Comparison of ENCODE assay signal across 13 cellular contexts in genomic region chr9:22005700-22006605, GRCh38. TPM values are rescaled to one million over a fixed set of nuclear protein-coding genes. Genes with fewer than 3 reads are reported as not detected.
DNase-seq lines count a peak whose midpoint lies in the region; ATAC-seq and TF ChIP-seq lines count a peak whose summit lies in the region.
"Had no signal": no experiment of that assay in that cellular context is flagged by ENCODE, and none has a peak within 500 bp of the region (broad histone marks: within the 10 kb centered on the region; RNA-seq: fewer than 3 reads in every experiment).

No MANE protein-coding gene starts in this region.

- no peak overlapping the region for H3K27ac ChIP-seq in body of pancreas
- H3K27ac ChIP-seq: ascending aorta had no signal

- intact Hi-C loops in activated B cell treated with CpG ODN at 0.5 μM for 24 hours (cut with micrococcal nuclease) (loop anchor here (1.0 to 10.0 kb wide), 3 partner anchors 37 to 449 kb away; no protein-coding TSS in a partner anchor), body of pancreas (cut with DNase I) (no loop called here)

- peaks cover 34% of the 10 kb centered on the region for H3K4me1 Mint-ChIP-seq in activated B cell treated with CpG ODN at 0.5 μM for 24 hours

- no peaks in the 10 kb centered on the region for H3K36me3 Mint-ChIP-seq in activated B cell treated with CpG ODN at 0.5 μM for 24 hours (ENCODE audit: low read depth)

- no peaks in the 10 kb centered on the region for H3K9me3 ChIP-seq in body of pancreas
- H3K9me3 ChIP-seq: ascending aorta had no signal

- DNase-seq in NCI-H82 (lab: John Stamatoyannopoulos, UW) = peak; percentile 68
- no peak for DNase-seq in NCI-H82 treated with DMSO at 0.1 percent for 48 hours (lab: John Stamatoyannopoulos, UW; ENCODE audit: unreplicated experiment)
- no peak for DNase-seq in activated B cell treated with CpG ODN at 0.5 μM for 24 hours
- peak; percentile 31 for DNase-seq in fibroblast of villous mesenchyme (ENCODE audit: low read depth)
- no peak for DNase-seq in retinal pigment epithelial cell (ENCODE audit: low read depth)
- no peak for DNase-seq in body of pancreas
- DNase-seq in GM20000 (ENCODE audit: low spot score) = no peak
- no peak for DNase-seq in NCI-H2227 treated with DMSO at 0.1 percent for 48 hours (lab: John Stamatoyannopoulos, UW)
- DNase-seq: activated CD4-positive, alpha-beta T cell treated with anti-CD3 and anti-CD28 coated beads for 1 hour; hippocampal formation; stimulated activated CD8-positive, alpha-beta memory T cell treated with anti-CD3 and anti-CD28 coated beads, Interleukin-4, amount 100 ng/mL, for 48 hours had no signal

- peaks cover 0 to 7% of the 10 kb centered on the region in 2 donors for H3K27me3 ChIP-seq in body of pancreas
- H3K27me3 ChIP-seq: ascending aorta had no signal

- H3K4me1 ChIP-seq in body of pancreas = peaks cover 11% of the 10 kb centered on the region

- no peak overlapping the region for H3K4me3 Mint-ChIP-seq in activated B cell treated with CpG ODN at 0.5 μM for 24 hours

- peaks cover 34% of the 10 kb centered on the region for H3K27me3 Mint-ChIP-seq in activated B cell treated with CpG ODN at 0.5 μM for 24 hours

- no peak for TF ChIP-seq CTCF in activated B cell treated with CpG ODN at 0.5 μM for 24 hours (IDR thresholded peaks at IDR 0.05)
- TF ChIP-seq CTCF in fibroblast of villous mesenchyme (IDR thresholded peaks at IDR 0.05; ENCODE audit: insufficient read depth, low read depth, low read length) = no peak
- no peak for TF ChIP-seq CTCF in retinal pigment epithelial cell (conservative IDR thresholded peaks at IDR 0.05; ENCODE audit: low read depth, low read length)
- TF ChIP-seq CTCF in body of pancreas (IDR thresholded peaks at IDR 0.05) = no peak
- no peak for TF ChIP-seq CTCF in GM20000 (IDR thresholded peaks at IDR 0.05; ENCODE audit: extremely low read depth, missing control alignments)

- CTCF ChIA-PET in activated B cell treated with CpG ODN at 0.5 μM for 24 hours (lab: Charles Lee) = interaction anchor here (0.6 to 3.8 kb wide), 4 partner anchors 28 to 192 kb away, joined by 3 to 73 read pairs (median 18); no protein-coding TSS in a partner anchor

- H3K27ac Mint-ChIP-seq in activated B cell treated with CpG ODN at 0.5 μM for 24 hours = peak overlapping the region; percentile 24

- H3K36me3 ChIP-seq in body of pancreas (replicated peaks in 1 of 2; ENCODE audit: insufficient read depth in 1 of 2, low read depth in 2 of 2) = no peaks in the 10 kb centered on the region
- H3K36me3 ChIP-seq: ascending aorta had no signal

- ATAC-seq in activated B cell treated with CpG ODN at 0.5 μM for 24 hours (ENCODE audit: low read depth) = no peak
- no peak for ATAC-seq in body of pancreas

- H3K4me3 ChIP-seq in fibroblast of villous mesenchyme (ENCODE audit: low read depth, low read length) (peak overlapping the region; percentile 44), retinal pigment epithelial cell (ENCODE audit: low read length) (peak overlapping the region; percentile 74), body of pancreas (no peak overlapping the region)
- H3K4me3 ChIP-seq: ascending aorta had no signal

- WGBS in body of pancreas, 2 donors = 15 to 37% methylated on average over 16 to 44 of the region's 44 CpGs

- POLR2A ChIA-PET in activated B cell treated with CpG ODN at 0.5 μM for 24 hours (lab: Charles Lee) = no interaction called here

- H3K9me3 Mint-ChIP-seq in activated B cell treated with CpG ODN at 0.5 μM for 24 hours = no peaks in the 10 kb centered on the region

- TF ChIP-seq POLR2A in body of pancreas (IDR thresholded peaks at IDR 0.05) = no peak

RNA-seq across cellular contexts. Expression of gene CDKN2B, which starts 3.2 kb away (rescaled TPM):
- total RNA-seq in activated B cell treated with CpG ODN at 0.5 μM for 24 hours (0.32 and 0.38 TPM in 2 replicates), fibroblast of villous mesenchyme (43.2 and 58.3 TPM in 2 replicates), body of pancreas (1 to 10 TPM; 6.0 to 9.6 TPM)
- total RNA-seq: A172 had no signal

RNA-seq across cellular contexts. Expression of gene CDKN2B-AS1, which starts 11.4 kb away (rescaled TPM):
- 1.3 and 1.4 TPM in 2 replicates for total RNA-seq in activated B cell treated with CpG ODN at 0.5 μM for 24 hours
- 5.2 and 9.5 TPM in 2 replicates for total RNA-seq in fibroblast of villous mesenchyme
- under 1 TPM in 1 of 2 donors, not detected in 1; 0.26 TPM for total RNA-seq in body of pancreas
- total RNA-seq: A172, ascending aorta had no signal

RNA-seq across cellular contexts. Expression of gene CDKN2A, which starts 11.8 kb away (rescaled TPM):
- total RNA-seq in activated B cell treated with CpG ODN at 0.5 μM for 24 hours (6.7 and 8.5 TPM in 2 replicates), fibroblast of villous mesenchyme (20.7 and 32.5 TPM in 2 replicates), body of pancreas (1 to 10 TPM in 1 of 2 donors, not detected in 1; 6.2 TPM)
- total RNA-seq: A172 had no signal

Comparison
In these comparisons a context has a peak if more than half of its experiments do, and no peak if none do; other contexts are left out.
1. DNase-seq: peak in NCI-H82 (single experiment) and fibroblast of villous mesenchyme (single experiment); none in NCI-H82 treated with DMSO at 0.1 percent for 48 hours (single experiment), activated B cell treated with CpG ODN at 0.5 μM for 24 hours (single experiment), retinal pigment epithelial cell (single experiment), body of pancreas (0 of 4), GM20000 (single experiment) and NCI-H2227 treated with DMSO at 0.1 percent for 48 hours (single experiment).
2. H3K4me3 ChIP-seq: peak in fibroblast of villous mesenchyme (single experiment) and retinal pigment epithelial cell (single experiment); none in body of pancreas (0 of 2).